ENCODE assay signal across 11 cellular contexts in genomic region chr3:100032262-100032661, GRCh38.
DNase-seq lines count a peak whose midpoint lies in the region; ATAC-seq and TF ChIP-seq lines count a peak whose summit lies in the region.
"Had no signal": no experiment of that assay in that cellular context is flagged by ENCODE, and none has a peak within 500 bp of the region (broad histone marks: within the 10 kb centered on the region; RNA-seq: fewer than 3 reads in every experiment).

No MANE protein-coding gene starts in this region.

- H3K4me3 ChIP-seq in astrocyte of the spinal cord (ENCODE audit: low read depth, low read length), result no peak overlapping the region
- no peak overlapping the region for H3K4me3 ChIP-seq in esophagus muscularis mucosa
- H3K4me3 ChIP-seq: BLaER1, vagina had no signal

- TF ChIP-seq CTCF in astrocyte of the spinal cord (IDR thresholded peaks at IDR 0.05; ENCODE audit: low read depth, low read length) (no peak), esophagus muscularis mucosa (IDR thresholded peaks at IDR 0.05) (no peak)

- H3K27me3 ChIP-seq in esophagus muscularis mucosa, result no peaks in the 10 kb centered on the region
- H3K27me3 ChIP-seq: BLaER1, vagina had no signal

- peaks cover 10 to 39% (median 30%) of the 10 kb centered on the region in 4 donors for H3K4me1 ChIP-seq in esophagus muscularis mucosa

- H3K36me3 ChIP-seq in esophagus muscularis mucosa, result no peaks in the 10 kb centered on the region
- H3K36me3 ChIP-seq: BLaER1, vagina had no signal

- in situ Hi-C loops in ACHN (cut with HindIII; ENCODE audit: low pct_ligation_motif_present, low pct_unique_long_range_greater_than_20kb, low sequenced_read_pairs) (no loop called here), astrocyte of the spinal cord (cut with HindIII; ENCODE audit: low sequenced_read_pairs) (no loop called here)

- no peaks in the 10 kb centered on the region for H3K9me3 ChIP-seq in esophagus muscularis mucosa
- H3K9me3 ChIP-seq: BLaER1, vagina had no signal

- no peak for TF ChIP-seq EP300 in esophagus muscularis mucosa (IDR thresholded peaks at IDR 0.05)

- DNase-seq in ACHN (peak; percentile 23), LHCN-M2 (ENCODE audit: low read depth) (peak; percentile 87), astrocyte of the spinal cord (ENCODE audit: low read depth, low spot score) (peak; percentile 86), kidney tubule cell (ENCODE audit: low spot score) (peak; percentile 82), esophagus muscularis mucosa (ENCODE audit: extremely low spot score) (no peak), NK-92 (lab: John Stamatoyannopoulos, UW; ENCODE audit: unreplicated experiment) (no peak)
- DNase-seq: small intestine had no signal

- ATAC-seq in HG02588 (IDR thresholded peaks at IDR 0.05; ENCODE audit: unreplicated experiment) (no peak), esophagus mucosa (no peak)

- H3K27ac ChIP-seq in esophagus muscularis mucosa (replicated peaks in 1 of 4), result peak overlapping the region in 1 of 4 donors; percentile 22
- H3K27ac ChIP-seq: BLaER1, vagina had no signal

- intact Hi-C loops in esophagus muscularis mucosa (cut with DNase I), result no loop called here

- no peak for TF ChIP-seq POLR2A in esophagus muscularis mucosa (IDR thresholded peaks at IDR 0.05; ENCODE audit: low read depth)

- 62% methylated on average over 4 of the region's 4 CpGs for WGBS in esophagus muscularis mucosa

Comparison
In these comparisons a context has a peak if more than half of its experiments do, and no peak if none do; other contexts are left out.
1. DNase-seq: peak in ACHN (single experiment), LHCN-M2 (single experiment), astrocyte of the spinal cord (single experiment) and kidney tubule cell (single experiment); none in esophagus muscularis mucosa (single experiment) and NK-92 (single experiment).